ENCODE assay signal across 1 cellular context in the genomic region with DNA sequence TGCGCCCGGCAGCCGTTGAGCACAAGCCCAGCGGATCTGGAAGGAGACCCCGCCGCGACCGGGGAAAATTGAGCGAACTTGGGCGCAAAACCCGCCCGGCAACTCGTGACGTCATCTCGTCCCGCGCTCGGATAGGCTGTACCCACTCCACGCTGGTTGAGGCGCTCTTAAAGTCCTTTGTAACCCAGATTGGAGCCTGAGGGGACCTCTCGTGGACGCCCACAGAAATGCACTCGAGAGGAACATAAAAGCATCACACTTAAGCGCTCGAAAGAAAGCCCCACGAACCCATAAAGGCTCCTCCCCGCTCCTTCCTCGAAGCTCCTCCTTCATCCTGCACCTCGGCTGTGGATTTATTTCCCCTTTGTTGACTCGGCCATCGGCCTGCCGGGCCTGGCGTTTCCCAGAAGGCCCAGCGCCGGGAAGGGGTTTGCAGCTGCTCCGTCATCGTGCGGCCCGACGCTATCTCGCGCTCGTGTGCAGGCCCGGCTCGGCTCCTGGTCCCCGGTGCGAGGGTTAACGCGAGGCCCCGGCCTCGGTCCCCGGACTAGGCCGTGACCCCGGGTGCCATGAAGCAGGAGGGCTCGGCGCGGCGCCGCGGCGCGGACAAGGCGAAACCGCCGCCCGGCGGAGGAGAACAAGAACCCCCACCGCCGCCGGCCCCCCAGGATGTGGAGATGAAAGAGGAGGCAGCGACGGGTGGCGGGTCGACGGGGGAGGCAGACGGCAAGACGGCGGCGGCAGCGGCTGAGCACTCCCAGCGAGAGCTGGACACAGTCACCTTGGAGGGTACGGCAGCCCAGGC.
A peak's percentile ranks its signal among the peaks of the same experiment; 100 is the strongest.
TF ChIP-seq lines count a peak whose summit lies in the region.

Gene PSMD3, plus strand, starts transcription at position 406 of the 805 bp plus-strand sequence. Its CDS starts 164 bp downstream, at position 570.

TF ChIP-seq in HepG2, 621 proteins besides CTCF, POLR2A, EP300 and RAD21 (continued from another document and continues in another):
- TF ChIP-seq ZNF7 (CRISPR knock-in tag; IDR thresholded peaks at IDR 0.05) (peak; percentile 63), HCFC1 (IDR thresholded peaks at IDR 0.05; ENCODE audit: low read depth, low read length) (peak; percentile 91), GLI4 (CRISPR knock-in tag; IDR thresholded peaks at IDR 0.05; ENCODE audit: borderline replicate concordance) (peak; percentile 98), ZBTB43 (CRISPR knock-in tag; conservative IDR thresholded peaks at IDR 0.05) (peak; percentile 79), ZSCAN30 (CRISPR knock-in tag; IDR thresholded peaks at IDR 0.05) (peak; percentile 92), ATRX (CRISPR knock-in tag; IDR thresholded peaks at IDR 0.05; ENCODE audit: borderline replicate concordance) (no peak), ZNF414 (CRISPR knock-in tag; IDR thresholded peaks at IDR 0.05) (peak; percentile 89), HNRNPL (IDR thresholded peaks at IDR 0.05; ENCODE audit: low read depth, low read length) (peak; percentile 93), ZNF567 (CRISPR knock-in tag; IDR thresholded peaks at IDR 0.05; ENCODE audit: borderline replicate concordance) (peak; percentile 78), ZNF251 (CRISPR knock-in tag; IDR thresholded peaks at IDR 0.05) (no peak), MYPOP (CRISPR knock-in tag; IDR thresholded peaks at IDR 0.05) (peak; percentile 90), ZNF10 (CRISPR knock-in tag; IDR thresholded peaks at IDR 0.05; ENCODE audit: borderline replicate concordance, low read depth) (no peak), ZNF138 (CRISPR knock-in tag; IDR thresholded peaks at IDR 0.05; ENCODE audit: low read depth) (peak; percentile 75; the same call in 1 of the 2 replicates), ZFP36L1 (CRISPR knock-in tag; IDR thresholded peaks at IDR 0.05) (0 out of 2 replicates have a peak, but pooled peaks have one; percentile 48), ZNF446 (CRISPR knock-in tag; IDR thresholded peaks at IDR 0.05) (peak; percentile 72), ZBTB42 (CRISPR knock-in tag; IDR thresholded peaks at IDR 0.05) (peak; percentile 96), WIZ (CRISPR knock-in tag; IDR thresholded peaks at IDR 0.05) (peak; percentile 95; the same call in 1 of the 2 replicates), ATF4 (CRISPR knock-in tag; IDR thresholded peaks at IDR 0.05) (peak in 1 of 2 experiments; percentile 88; a peak in 2 of 4 replicates), ZNF569 (CRISPR knock-in tag; IDR thresholded peaks at IDR 0.05; ENCODE audit: borderline replicate concordance) (peak; percentile 93; the same call in 1 of the 2 replicates), ZNF101 (CRISPR knock-in tag; IDR thresholded peaks at IDR 0.05; ENCODE audit: borderline replicate concordance, low read depth) (peak; percentile 78; the same call in 1 of the 2 replicates), SMAD1 (CRISPR knock-in tag; IDR thresholded peaks at IDR 0.05; ENCODE audit: borderline replicate concordance, low read depth) (peak; percentile 61; the same call in 1 of the 2 replicates), FOXO1 (CRISPR knock-in tag; IDR thresholded peaks at IDR 0.05) (peak; percentile 71), ZFP62 (CRISPR knock-in tag; IDR thresholded peaks at IDR 0.05) (peak; percentile 67; the same call in 1 of the 2 replicates), E2F1 (CRISPR knock-in tag; IDR thresholded peaks at IDR 0.05) (peak; percentile 65; the same call in 1 of the 2 replicates), MEF2D (CRISPR knock-in tag; IDR thresholded peaks at IDR 0.05) (peak; percentile 93; the same call in 1 of the 2 replicates), ZNF264 (CRISPR knock-in tag; IDR thresholded peaks at IDR 0.05) (peak; percentile 94; the same call in 1 of the 2 replicates), ZNF350 (CRISPR knock-in tag; IDR thresholded peaks at IDR 0.05; ENCODE audit: borderline replicate concordance, low read depth) (peak; percentile 99), ZNF558 (CRISPR knock-in tag; IDR thresholded peaks at IDR 0.05; ENCODE audit: borderline replicate concordance) (peak; percentile 77; the same call in 1 of the 2 replicates), RORA (CRISPR knock-in tag; IDR thresholded peaks at IDR 0.05) (no peak), ZMAT3 (CRISPR knock-in tag; conservative IDR thresholded peaks at IDR 0.05) (peak; percentile 99), ZNF782 (CRISPR knock-in tag; IDR thresholded peaks at IDR 0.05; ENCODE audit: borderline replicate concordance) (peak; percentile 91), MAZ (IDR thresholded peaks at IDR 0.05; ENCODE audit: borderline replicate concordance, low read depth, low read length) (peak; percentile 81), MAZ (CRISPR knock-in tag; IDR thresholded peaks at IDR 0.05; ENCODE audit: low read depth) (peak; percentile 90), KDM3A (CRISPR knock-in tag; IDR thresholded peaks at IDR 0.05; ENCODE audit: low read depth) (peak; percentile 99), CBX5 (CRISPR knock-in tag; IDR thresholded peaks at IDR 0.05; ENCODE audit: borderline replicate concordance) (peak; percentile 94), RFX3 (CRISPR knock-in tag; IDR thresholded peaks at IDR 0.05) (peak; percentile 42; the same call in 1 of the 2 replicates), DNMT1 (CRISPR knock-in tag; IDR thresholded peaks at IDR 0.05) (peak; percentile 99), ZNF20 (CRISPR knock-in tag; IDR thresholded peaks at IDR 0.05) (peak; percentile 94; the same call in 1 of the 2 replicates), NR1H2 (CRISPR knock-in tag; IDR thresholded peaks at IDR 0.05; ENCODE audit: borderline replicate concordance, low read depth) (peak; percentile 97), HMGA1 (CRISPR knock-in tag; conservative IDR thresholded peaks at IDR 0.05) (no peak), TBP (CRISPR knock-in tag; IDR thresholded peaks at IDR 0.05) (0 out of 2 replicates have a peak, but pooled peaks have one; percentile 84), ZNF749 (CRISPR knock-in tag; IDR thresholded peaks at IDR 0.05; ENCODE audit: borderline replicate concordance) (peak; percentile 88), ATF3 (CRISPR knock-in tag; IDR thresholded peaks at IDR 0.05) (peak; percentile 89), ZNF296 (CRISPR knock-in tag; conservative IDR thresholded peaks at IDR 0.05) (peak; percentile 89), ZSCAN25 (CRISPR knock-in tag; IDR thresholded peaks at IDR 0.05) (peak; percentile 82; the same call in 1 of the 2 replicates), ZNF790 (CRISPR knock-in tag; IDR thresholded peaks at IDR 0.05; ENCODE audit: borderline replicate concordance) (peak; percentile 89; the same call in 1 of the 2 replicates), ZFP90 (CRISPR knock-in tag; IDR thresholded peaks at IDR 0.05; ENCODE audit: borderline replicate concordance) (peak; percentile 89), SRY (CRISPR knock-in tag; IDR thresholded peaks at IDR 0.05) (peak; percentile 99)
- TF ChIP-seq, protein P1, sequence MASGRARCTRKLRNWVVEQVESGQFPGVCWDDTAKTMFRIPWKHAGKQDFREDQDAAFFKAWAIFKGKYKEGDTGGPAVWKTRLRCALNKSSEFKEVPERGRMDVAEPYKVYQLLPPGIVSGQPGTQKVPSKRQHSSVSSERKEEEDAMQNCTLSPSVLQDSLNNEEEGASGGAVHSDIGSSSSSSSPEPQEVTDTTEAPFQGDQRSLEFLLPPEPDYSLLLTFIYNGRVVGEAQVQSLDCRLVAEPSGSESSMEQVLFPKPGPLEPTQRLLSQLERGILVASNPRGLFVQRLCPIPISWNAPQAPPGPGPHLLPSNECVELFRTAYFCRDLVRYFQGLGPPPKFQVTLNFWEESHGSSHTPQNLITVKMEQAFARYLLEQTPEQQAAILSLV (CRISPR knock-in tag; IDR thresholded peaks at IDR 0.05; ENCODE audit: borderline replicate concordance): peak; percentile 87
- TF ChIP-seq, protein P2, sequence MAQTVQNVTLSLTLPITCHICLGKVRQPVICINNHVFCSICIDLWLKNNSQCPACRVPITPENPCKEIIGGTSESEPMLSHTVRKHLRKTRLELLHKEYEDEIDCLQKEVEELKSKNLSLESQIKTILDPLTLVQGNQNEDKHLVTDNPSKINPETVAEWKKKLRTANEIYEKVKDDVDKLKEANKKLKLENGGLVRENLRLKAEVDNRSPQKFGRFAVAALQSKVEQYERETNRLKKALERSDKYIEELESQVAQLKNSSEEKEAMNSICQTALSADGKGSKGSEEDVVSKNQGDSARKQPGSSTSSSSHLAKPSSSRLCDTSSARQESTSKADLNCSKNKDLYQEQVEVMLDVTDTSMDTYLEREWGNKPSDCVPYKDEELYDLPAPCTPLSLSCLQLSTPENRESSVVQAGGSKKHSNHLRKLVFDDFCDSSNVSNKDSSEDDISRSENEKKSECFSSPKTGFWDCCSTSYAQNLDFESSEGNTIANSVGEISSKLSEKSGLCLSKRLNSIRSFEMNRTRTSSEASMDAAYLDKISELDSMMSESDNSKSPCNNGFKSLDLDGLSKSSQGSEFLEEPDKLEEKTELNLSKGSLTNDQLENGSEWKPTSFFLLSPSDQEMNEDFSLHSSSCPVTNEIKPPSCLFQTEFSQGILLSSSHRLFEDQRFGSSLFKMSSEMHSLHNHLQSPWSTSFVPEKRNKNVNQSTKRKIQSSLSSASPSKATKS (CRISPR knock-in tag; IDR thresholded peaks at IDR 0.05): peak; percentile 71; the same call in 1 of the 2 replicates
- TF ChIP-seq, protein P3, sequence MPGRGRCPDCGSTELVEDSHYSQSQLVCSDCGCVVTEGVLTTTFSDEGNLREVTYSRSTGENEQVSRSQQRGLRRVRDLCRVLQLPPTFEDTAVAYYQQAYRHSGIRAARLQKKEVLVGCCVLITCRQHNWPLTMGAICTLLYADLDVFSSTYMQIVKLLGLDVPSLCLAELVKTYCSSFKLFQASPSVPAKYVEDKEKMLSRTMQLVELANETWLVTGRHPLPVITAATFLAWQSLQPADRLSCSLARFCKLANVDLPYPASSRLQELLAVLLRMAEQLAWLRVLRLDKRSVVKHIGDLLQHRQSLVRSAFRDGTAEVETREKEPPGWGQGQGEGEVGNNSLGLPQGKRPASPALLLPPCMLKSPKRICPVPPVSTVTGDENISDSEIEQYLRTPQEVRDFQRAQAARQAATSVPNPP (CRISPR knock-in tag; IDR thresholded peaks at IDR 0.05): peak; percentile 95
- TF ChIP-seq, protein P4, sequence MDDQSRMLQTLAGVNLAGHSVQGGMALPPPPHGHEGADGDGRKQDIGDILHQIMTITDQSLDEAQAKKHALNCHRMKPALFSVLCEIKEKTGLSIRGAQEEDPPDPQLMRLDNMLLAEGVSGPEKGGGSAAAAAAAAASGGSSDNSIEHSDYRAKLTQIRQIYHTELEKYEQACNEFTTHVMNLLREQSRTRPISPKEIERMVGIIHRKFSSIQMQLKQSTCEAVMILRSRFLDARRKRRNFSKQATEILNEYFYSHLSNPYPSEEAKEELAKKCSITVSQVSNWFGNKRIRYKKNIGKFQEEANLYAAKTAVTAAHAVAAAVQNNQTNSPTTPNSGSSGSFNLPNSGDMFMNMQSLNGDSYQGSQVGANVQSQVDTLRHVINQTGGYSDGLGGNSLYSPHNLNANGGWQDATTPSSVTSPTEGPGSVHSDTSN (CRISPR knock-in tag; IDR thresholded peaks at IDR 0.05; ENCODE audit: borderline replicate concordance): no peak
- TF ChIP-seq, protein P5, sequence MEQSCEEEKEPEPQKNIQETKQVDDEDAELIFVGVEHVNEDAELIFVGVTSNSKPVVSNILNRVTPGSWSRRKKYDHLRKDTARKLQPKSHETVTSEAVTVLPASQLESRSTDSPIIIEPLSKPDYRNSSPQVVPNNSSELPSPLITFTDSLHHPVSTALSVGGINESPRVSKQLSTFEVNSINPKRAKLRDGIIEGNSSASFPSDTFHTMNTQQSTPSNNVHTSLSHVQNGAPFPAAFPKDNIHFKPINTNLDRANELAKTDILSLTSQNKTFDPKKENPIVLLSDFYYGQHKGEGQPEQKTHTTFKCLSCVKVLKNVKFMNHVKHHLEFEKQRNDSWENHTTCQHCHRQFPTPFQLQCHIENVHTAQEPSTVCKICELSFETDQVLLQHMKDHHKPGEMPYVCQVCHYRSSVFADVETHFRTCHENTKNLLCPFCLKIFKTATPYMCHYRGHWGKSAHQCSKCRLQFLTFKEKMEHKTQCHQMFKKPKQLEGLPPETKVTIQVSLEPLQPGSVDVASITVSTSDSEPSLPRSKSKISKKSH (CRISPR knock-in tag; IDR thresholded peaks at IDR 0.05; ENCODE audit: borderline replicate concordance): peak; percentile 93
